10 cellular contexts compared by ENCODE assay signal in the genomic region with DNA sequence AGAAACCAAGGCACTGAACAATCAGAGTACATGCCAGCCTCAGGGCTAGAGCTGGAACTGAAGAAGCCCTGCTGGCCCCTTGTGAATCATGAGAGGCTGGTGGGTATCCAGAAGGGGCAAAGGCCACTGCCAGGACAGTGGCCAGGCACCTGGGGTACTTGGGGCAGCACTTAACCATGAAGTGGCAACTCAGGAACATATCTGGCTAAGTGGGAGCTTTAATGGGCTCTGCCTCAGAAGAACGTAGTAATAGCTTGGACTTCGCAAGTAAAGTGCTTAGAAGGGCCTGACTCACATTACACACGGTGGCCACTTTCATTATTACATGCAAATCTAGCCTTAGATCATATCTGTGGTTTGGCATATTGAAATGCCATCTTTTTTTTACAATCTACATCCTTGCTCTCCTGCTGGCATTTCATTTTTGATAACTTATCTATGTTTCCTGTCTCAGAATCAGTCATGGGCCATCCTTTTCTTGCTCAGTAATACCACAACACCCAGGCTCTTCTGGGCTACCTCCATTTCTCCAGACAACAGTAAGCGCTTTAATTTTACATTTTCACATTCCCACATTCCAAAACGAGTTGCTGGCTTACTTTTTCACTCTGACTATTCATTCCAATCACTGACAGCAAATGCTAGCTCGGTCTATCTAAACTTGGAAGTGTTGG. TPM values are rescaled to one million over a fixed set of nuclear protein-coding genes. Genes with fewer than 3 reads are reported as not detected.
DNase-seq lines count a peak whose midpoint lies in the region; ATAC-seq, FAIRE-seq and TF ChIP-seq lines count a peak whose summit lies in the region.
"Had no signal": no experiment of that assay in that cellular context is flagged by ENCODE, and none has a peak within 500 bp of the region (broad histone marks: within the 10 kb centered on the region; RNA-seq: fewer than 3 reads in every experiment).

No MANE protein-coding gene starts in this region.

- no peaks in the 10 kb centered on the region for H3K9me3 ChIP-seq in GM12878 (replicated peaks; ENCODE audit: control insufficient read depth, insufficient read depth, low read length)
- no peaks in the 10 kb centered on the region for H3K9me3 ChIP-seq in heart right ventricle

- no peak for TF ChIP-seq EP300 in GM12878 (IDR thresholded peaks at IDR 0.05; ENCODE audit: borderline replicate concordance in 1 of 2, control insufficient read depth in 1 of 2, low read depth in 2 of 2, low read length in 2 of 2)

- H3K27me3 ChIP-seq in GM12878 (replicated peaks in 1 of 2; ENCODE audit: control insufficient read depth in 2 of 2, insufficient read depth in 2 of 2, low read length in 1 of 2) (no peaks in the 10 kb centered on the region), heart right ventricle (no peaks in the 10 kb centered on the region)

- intact Hi-C loops in GM12878 (cut with micrococcal nuclease; ENCODE audit: unreplicated experiment): no loop called here
- intact Hi-C loops in heart right ventricle (cut with DNase I): no loop called here

- H3K4me2 ChIP-seq in GM12878 (ENCODE audit: control insufficient read depth, insufficient read depth): peak overlapping the region; percentile 26

- POLR2A ChIA-PET in GM12878 (lab: Charles Lee): no interaction called here

- no peak overlapping the region for H2AFZ ChIP-seq in GM12878 (ENCODE audit: control insufficient read depth, low read depth, low read length)

- no peak for FAIRE-seq in GM12878 (lab: Jason Lieb, UNC)
- FAIRE-seq: G401.6 had no signal

- H4K20me1 ChIP-seq in GM12878 (ENCODE audit: control insufficient read depth, insufficient read depth): no peaks in the 10 kb centered on the region

- H3K4me3 ChIP-seq in GM12878: no peak overlapping the region
- H3K4me3 ChIP-seq in heart right ventricle: no peak overlapping the region

- TF ChIP-seq RAD21 in GM12878 (IDR thresholded peaks at IDR 0.05; ENCODE audit: insufficient read depth, low read depth, low read length): no peak

- peaks cover 6% of the 10 kb centered on the region for H3K79me2 ChIP-seq in GM12878 (ENCODE audit: control insufficient read depth, insufficient read depth, low read length)

- TF ChIP-seq CTCF in GM12878 (IDR thresholded peaks at IDR 0.05 in 2 of 3, conservative IDR thresholded peaks at IDR 0.05 in 1 of 3; ENCODE audit: control insufficient read depth in 2 of 3, extremely low read depth in 1 of 3, insufficient read depth in 1 of 3, low read depth in 3 of 3, low read length in 3 of 3) (no peak), heart right ventricle (IDR thresholded peaks at IDR 0.05) (no peak)

- ATAC-seq in GM12878 (peak; percentile 85), heart right ventricle (no peak)

- no peak for TF ChIP-seq POLR2A in GM12878 (IDR thresholded peaks at IDR 0.05; ENCODE audit: low read depth, low read length)

- no TSS peak for BruUV-seq in GM12878 (replicated peaks; lab: Mats Ljungman, UMichigan)

- RAD21 ChIA-PET in GM12878 (lab: Charles Lee; ENCODE audit: unreplicated experiment): no interaction called here

- peaks cover 0 to 16% of the 10 kb centered on the region in 2 experiments for H3K36me3 ChIP-seq in GM12878 (ENCODE audit: control insufficient read depth in 2 of 2, insufficient read depth in 2 of 2, low read length in 1 of 2)
- peaks cover 0 to 44% (median 7%) of the 10 kb centered on the region in 9 donors for H3K36me3 ChIP-seq in heart right ventricle

- peak; percentile 18 for DNase-seq in stimulated activated CD4-positive, alpha-beta T cell treated with anti-CD3 and anti-CD28 coated beads, Interleukin-4, amount 100 ng/mL, for 24 hours
- no peak for DNase-seq in stimulated activated CD4-positive, alpha-beta T cell treated with anti-CD3 and anti-CD28 coated beads, Interleukin-2, amount 100 ng/mL, for 48 hours
- DNase-seq in MV-4-11 (lab: John Stamatoyannopoulos, UW): peak; percentile 21
- no peak for DNase-seq in GM12878 (ENCODE audit: low read depth, low spot score)
- no peak for DNase-seq in GDM1 (lab: John Stamatoyannopoulos, UW)
- no peak for DNase-seq in SHP77 treated with DMSO at 0.1 percent for 48 hours (lab: John Stamatoyannopoulos, UW)
- DNase-seq in NK-92 (lab: John Stamatoyannopoulos, UW; ENCODE audit: unreplicated experiment): no peak
- no peak for DNase-seq in heart right ventricle

- in situ Hi-C loops in GM12878 (cut with MboI): no loop called here

- SMC1A ChIA-PET in GM12878 (lab: Charles Lee; ENCODE audit: uncharacterized antibody, unreplicated experiment): interaction anchor here (0.9 to 1.0 kb wide), 2 partner anchors 8 to 20 kb away, joined by 3 read pairs; no protein-coding TSS in a partner anchor

- H3K4me1 ChIP-seq in GM12878 (ENCODE audit: control insufficient read depth, insufficient read depth, low read length) (peaks cover 11% of the 10 kb centered on the region), heart right ventricle (peaks cover 2 to 66% (median 36%) of the 10 kb centered on the region in 9 donors)

- no peak overlapping the region for H3K9ac ChIP-seq in GM12878 (ENCODE audit: control insufficient read depth, insufficient read depth, low read length)

- WGBS in GM12878 (ENCODE audit: insufficient coverage, insufficient replicate concordance, low lambda C conversion rate, missing lambda C conversion rate): 30% methylated on average over 6 of the region's 6 CpGs
- 68 to 72% methylated on average over 6 of the region's 6 CpGs for whole genome bisulfite sequencing in heart right ventricle, 2 donors

- CTCF ChIA-PET in GM12878 (lab: Yijun Ruan, JAX): no interaction called here

- H3K27ac ChIP-seq in GM12878 (ENCODE audit: control insufficient read depth, insufficient read depth) (0 out of 2 replicates have a peak overlapping the region, but pooled peaks have one; percentile 28), heart right ventricle (peak overlapping the region in 4 of 10 donors; percentile 11 to 63 (median 42))
- H3K27ac ChIP-seq: HL-60 had no signal

RNA-seq across cellular contexts. Expression of gene NAPB, which starts 21.6 kb away (rescaled TPM):
- total RNA-seq in GM12878 (2013; cell fraction: nucleolus; rRNA removed): 84.8 and 86.2 TPM in 2 replicates
- total RNA-seq in GM12878 (2014; rRNA removed): 7.2 and 8.8 TPM in 2 replicates
- 7.1 and 8.6 TPM in 2 replicates for total RNA-seq in GM12878 (2014; rRNA removed; fragmentation: Illumina TruSeq; extraction: Trizol)
- total RNA-seq in GM12878 (2021): 6.6 and 8.5 TPM in 2 replicates
- 5.3 TPM for polyA plus RNA-seq in GM12878 (2011; ENCODE audit: low read depth)
- polyA plus RNA-seq in GM12878 (2011; rRNA removed): 15.9 and 23.1 TPM in 2 replicates
- 4.6 and 4.8 TPM in 2 replicates for polyA plus RNA-seq in GM12878 (2011; cell fraction: cytosol; rRNA removed)
- 26.9 and 33.7 TPM in 2 replicates for polyA plus RNA-seq in GM12878 (2011; cell fraction: nucleus; rRNA removed)
- polyA plus RNA-seq in GM12878 (2012): 7.8 and 9.9 TPM in 2 replicates
- polyA plus RNA-seq in GM12878 (2014; fragmentation: Illumina TruSeq; extraction: Trizol): 8.0 and 10.8 TPM in 2 replicates
- 1 to 10 TPM; 2.1 to 2.3 TPM for polyA plus RNA-seq in GM12878 (2014; fragmentation: Nextera tagmentation; extraction: Ambion mirVana)
- polyA plus RNA-seq in GM12878 (2014; rRNA removed): 9.2 and 10.2 TPM in 2 replicates
- polyA plus RNA-seq in GM12878 (2016; fragmentation: Nextera tagmentation; extraction: Ambion mirVana): 1 to 10 TPM; 6.0 to 7.2 TPM
- polyA minus RNA-seq in GM12878 (2011; rRNA and poly(A)+ RNA removed): 7.1 and 12.4 TPM in 2 replicates
- 3.9 and 4.6 TPM in 2 replicates for polyA minus RNA-seq in GM12878 (2011; cell fraction: cytosol; rRNA and poly(A)+ RNA removed)
- 14.0 and 16.9 TPM in 2 replicates for polyA minus RNA-seq in GM12878 (2011; cell fraction: nucleus; rRNA and poly(A)+ RNA removed)
- 1 to 10 TPM; 3.1 to 7.2 (median 6.1) TPM for total RNA-seq in heart right ventricle
- 1 to 10 TPM; 2.1 to 5.8 TPM for polyA plus RNA-seq in heart right ventricle

RNA-seq across cellular contexts. Expression of gene GZF1, which starts 37.7 kb away (rescaled TPM):
- total RNA-seq in GM12878 (2013; cell fraction: nucleolus; rRNA removed): 11.1 and 12.9 TPM in 2 replicates
- total RNA-seq in GM12878 (2014; rRNA removed) (8.7 and 14.0 TPM in 2 replicates), GM12878 (2014; rRNA removed; fragmentation: Illumina TruSeq; extraction: Trizol) (7.8 and 9.9 TPM in 2 replicates), GM12878 (2021) (9.5 and 10.7 TPM in 2 replicates), heart right ventricle (10 to 100 TPM; 20.6 to 42.7 (median 28.8) TPM)
- polyA plus RNA-seq in GM12878 (2011; ENCODE audit: low read depth): 3.4 TPM
- polyA plus RNA-seq in GM12878 (2011; rRNA removed) (11.7 and 19.5 TPM in 2 replicates), GM12878 (2014; fragmentation: Illumina TruSeq; extraction: Trizol) (6.2 and 13.5 TPM in 2 replicates), GM12878 (2014; fragmentation: Nextera tagmentation; extraction: Ambion mirVana) (1 to 10 TPM; 2.2 to 2.4 TPM), GM12878 (2014; rRNA removed) (9.5 and 12.4 TPM in 2 replicates), GM12878 (2016; fragmentation: Nextera tagmentation; extraction: Ambion mirVana) (1 to 10 TPM; 6.9 to 7.1 TPM), heart right ventricle (10 to 100 TPM in 1 of 2 donors, 1 to 10 TPM in 1; 8.6 to 10.0 TPM)
- polyA plus RNA-seq in GM12878 (2011; cell fraction: cytosol; rRNA removed): 15.6 and 26.4 TPM in 2 replicates
- polyA plus RNA-seq in GM12878 (2011; cell fraction: nucleus; rRNA removed): 37.0 and 40.5 TPM in 2 replicates
- 6.3 and 7.3 TPM in 2 replicates for polyA plus RNA-seq in GM12878 (2012)
- polyA minus RNA-seq in GM12878 (2011; rRNA and poly(A)+ RNA removed): 38.7 and 58.2 TPM in 2 replicates
- 14.8 TPM in 2 replicates for polyA minus RNA-seq in GM12878 (2011; cell fraction: cytosol; rRNA and poly(A)+ RNA removed)
- polyA minus RNA-seq in GM12878 (2011; cell fraction: nucleus; rRNA and poly(A)+ RNA removed): 31.4 and 51.2 TPM in 2 replicates

RNA-seq across cellular contexts. Expression of gene CSTL1, which starts 39.8 kb away (rescaled TPM):
- not detected in 2 replicates for total RNA-seq in GM12878 (2013; cell fraction: nucleolus; rRNA removed)
- not detected in 2 replicates for total RNA-seq in GM12878 (2014; rRNA removed)
- total RNA-seq in GM12878 (2014; rRNA removed; fragmentation: Illumina TruSeq; extraction: Trizol): not detected in 2 replicates
- not detected in 2 replicates for total RNA-seq in GM12878 (2021)
- not detected for polyA plus RNA-seq in GM12878 (2011; ENCODE audit: low read depth)
- not detected in 2 replicates for polyA plus RNA-seq in GM12878 (2011; rRNA removed)
- not detected in 2 replicates for polyA plus RNA-seq in GM12878 (2011; cell fraction: cytosol; rRNA removed)
- polyA plus RNA-seq in GM12878 (2011; cell fraction: nucleus; rRNA removed): not detected in 2 replicates
- not detected in 2 replicates for polyA plus RNA-seq in GM12878 (2012)
- polyA plus RNA-seq in GM12878 (2014; fragmentation: Illumina TruSeq; extraction: Trizol): not detected in 2 replicates
- not detected for polyA plus RNA-seq in GM12878 (2014; fragmentation: Nextera tagmentation; extraction: Ambion mirVana)
- polyA plus RNA-seq in GM12878 (2014; rRNA removed): not detected in 2 replicates
- not detected for polyA plus RNA-seq in GM12878 (2016; fragmentation: Nextera tagmentation; extraction: Ambion mirVana)
- not detected in 2 replicates for polyA minus RNA-seq in GM12878 (2011; rRNA and poly(A)+ RNA removed)
- polyA minus RNA-seq in GM12878 (2011; cell fraction: cytosol; rRNA and poly(A)+ RNA removed): not detected in 2 replicates
- not detected in 2 replicates for polyA minus RNA-seq in GM12878 (2011; cell fraction: nucleus; rRNA and poly(A)+ RNA removed)
- not detected for total RNA-seq in heart right ventricle
- not detected for polyA plus RNA-seq in heart right ventricle

RNA-seq across cellular contexts. Expression of gene NXT1, which starts 49.1 kb away (rescaled TPM):
- 7.8 and 8.3 TPM in 2 replicates for total RNA-seq in GM12878 (2013; cell fraction: nucleolus; rRNA removed)
- total RNA-seq in GM12878 (2014; rRNA removed): 61.5 and 65.2 TPM in 2 replicates
- 32.1 and 36.3 TPM in 2 replicates for total RNA-seq in GM12878 (2014; rRNA removed; fragmentation: Illumina TruSeq; extraction: Trizol)
- 34.4 and 36.9 TPM in 2 replicates for total RNA-seq in GM12878 (2021)
- 20.4 TPM for polyA plus RNA-seq in GM12878 (2011; ENCODE audit: low read depth)
- polyA plus RNA-seq in GM12878 (2011; rRNA removed): 38.5 and 50.0 TPM in 2 replicates
- polyA plus RNA-seq in GM12878 (2011; cell fraction: cytosol; rRNA removed): 60.6 and 64.5 TPM in 2 replicates
- 23.1 and 30.6 TPM in 2 replicates for polyA plus RNA-seq in GM12878 (2011; cell fraction: nucleus; rRNA removed)
- polyA plus RNA-seq in GM12878 (2012): 26.5 and 27.2 TPM in 2 replicates
- 37.9 and 42.6 TPM in 2 replicates for polyA plus RNA-seq in GM12878 (2014; fragmentation: Illumina TruSeq; extraction: Trizol)
- polyA plus RNA-seq in GM12878 (2014; fragmentation: Nextera tagmentation; extraction: Ambion mirVana): 10 to 100 TPM; 10.2 to 24.2 TPM
- 59.4 and 62.1 TPM in 2 replicates for polyA plus RNA-seq in GM12878 (2014; rRNA removed)
- 10 to 100 TPM; 59.3 to 66.7 TPM for polyA plus RNA-seq in GM12878 (2016; fragmentation: Nextera tagmentation; extraction: Ambion mirVana)
- 26.6 and 35.4 TPM in 2 replicates for polyA minus RNA-seq in GM12878 (2011; rRNA and poly(A)+ RNA removed)
- polyA minus RNA-seq in GM12878 (2011; cell fraction: cytosol; rRNA and poly(A)+ RNA removed): 10.2 and 11.1 TPM in 2 replicates
- polyA minus RNA-seq in GM12878 (2011; cell fraction: nucleus; rRNA and poly(A)+ RNA removed): 8.5 and 14.0 TPM in 2 replicates
- total RNA-seq in heart right ventricle: 10 to 100 TPM in 2 of 10 donors, 1 to 10 TPM in 8; 4.5 to 12.9 (median 6.5) TPM
- polyA plus RNA-seq in heart right ventricle: 10 to 100 TPM in 1 of 2 donors, 1 to 10 TPM in 1; 6.6 to 21.3 TPM

RNA-seq across cellular contexts. Expression of gene CST11, which starts 53.0 kb away (rescaled TPM):
- not detected in 2 replicates for total RNA-seq in GM12878 (2013; cell fraction: nucleolus; rRNA removed)
- total RNA-seq in GM12878 (2014; rRNA removed) (not detected in 2 replicates), GM12878 (2014; rRNA removed; fragmentation: Illumina TruSeq; extraction: Trizol) (not detected in 2 replicates), GM12878 (2021) (not detected in 2 replicates), heart right ventricle (not detected)
- not detected for polyA plus RNA-seq in GM12878 (2011; ENCODE audit: low read depth)
- polyA plus RNA-seq in GM12878 (2011; rRNA removed) (0.33 and 0.35 TPM in 2 replicates), GM12878 (2014; fragmentation: Illumina TruSeq; extraction: Trizol) (not detected in 2 replicates), GM12878 (2014; fragmentation: Nextera tagmentation; extraction: Ambion mirVana) (not detected), GM12878 (2014; rRNA removed) (not detected in 2 replicates), GM12878 (2016; fragmentation: Nextera tagmentation; extraction: Ambion mirVana) (not detected), heart right ventricle (not detected)
- 0.27 and 0.39 TPM in 2 replicates for polyA plus RNA-seq in GM12878 (2011; cell fraction: cytosol; rRNA removed)
- polyA plus RNA-seq in GM12878 (2011; cell fraction: nucleus; rRNA removed): not detected in 2 replicates
- polyA plus RNA-seq in GM12878 (2012): not detected in 2 replicates
- not detected in 2 replicates for polyA minus RNA-seq in GM12878 (2011; rRNA and poly(A)+ RNA removed)
- polyA minus RNA-seq in GM12878 (2011; cell fraction: cytosol; rRNA and poly(A)+ RNA removed): not detected in 2 replicates
- not detected in 2 replicates for polyA minus RNA-seq in GM12878 (2011; cell fraction: nucleus; rRNA and poly(A)+ RNA removed)

Comparison
In these comparisons a context has a peak if more than half of its experiments do, and no peak if none do; other contexts are left out.
1. DNase-seq: peak in stimulated activated CD4-positive, alpha-beta T cell treated with anti-CD3 and anti-CD28 coated beads, Interleukin-4, amount 100 ng/mL, for 24 hours (single experiment) and MV-4-11 (single experiment); none in stimulated activated CD4-positive, alpha-beta T cell treated with anti-CD3 and anti-CD28 coated beads, Interleukin-2, amount 100 ng/mL, for 48 hours (0 of 2), GM12878 (single experiment), GDM1 (single experiment), SHP77 treated with DMSO at 0.1 percent for 48 hours (single experiment), NK-92 (single experiment) and heart right ventricle (0 of 2).